ENCODE assay signal across 1 cellular context in the genomic region with DNA sequence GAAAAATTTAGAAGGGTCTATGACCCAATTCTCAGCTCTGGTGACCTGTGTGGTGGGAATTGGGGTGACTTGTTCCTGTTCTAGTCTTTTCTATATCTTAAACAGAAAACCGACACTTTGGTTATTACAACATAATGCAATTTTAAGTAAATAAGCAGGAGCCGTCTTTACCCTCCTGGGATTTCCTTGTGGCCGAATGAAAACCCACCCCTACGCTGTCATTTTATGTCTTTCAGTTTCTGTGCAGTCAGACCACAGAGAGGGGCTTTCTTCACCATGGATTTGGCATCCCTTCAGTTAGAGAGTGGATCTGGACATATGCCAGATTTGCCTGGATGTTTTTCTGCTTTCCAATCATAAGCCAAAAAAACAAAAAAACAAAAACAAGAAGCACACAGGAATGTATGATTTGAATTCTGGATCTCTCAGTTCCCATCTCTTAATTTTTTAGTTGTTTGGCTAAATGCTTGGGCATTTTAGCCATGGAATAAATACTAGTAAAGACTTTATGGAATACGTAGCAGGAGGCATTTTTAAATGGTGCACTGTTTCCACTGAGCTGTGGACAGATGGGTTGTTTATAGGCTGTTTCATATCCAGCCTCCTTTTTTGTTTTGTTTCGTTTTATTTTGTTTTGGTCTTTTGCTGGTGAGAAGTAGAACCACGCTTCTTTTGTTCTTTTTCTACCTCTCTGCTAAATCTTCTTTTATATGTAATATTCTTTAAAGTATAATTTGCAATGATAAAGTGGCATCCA.
A peak's percentile ranks its signal among the peaks of the same experiment; 100 is the strongest.
TF ChIP-seq lines count a peak whose summit lies in the region.

No MANE protein-coding gene starts in this region.

TF ChIP-seq in GM12878, 131 proteins besides CTCF, POLR2A, EP300 and RAD21 (continued from another document and continues in another):
- TF ChIP-seq, protein P1, sequence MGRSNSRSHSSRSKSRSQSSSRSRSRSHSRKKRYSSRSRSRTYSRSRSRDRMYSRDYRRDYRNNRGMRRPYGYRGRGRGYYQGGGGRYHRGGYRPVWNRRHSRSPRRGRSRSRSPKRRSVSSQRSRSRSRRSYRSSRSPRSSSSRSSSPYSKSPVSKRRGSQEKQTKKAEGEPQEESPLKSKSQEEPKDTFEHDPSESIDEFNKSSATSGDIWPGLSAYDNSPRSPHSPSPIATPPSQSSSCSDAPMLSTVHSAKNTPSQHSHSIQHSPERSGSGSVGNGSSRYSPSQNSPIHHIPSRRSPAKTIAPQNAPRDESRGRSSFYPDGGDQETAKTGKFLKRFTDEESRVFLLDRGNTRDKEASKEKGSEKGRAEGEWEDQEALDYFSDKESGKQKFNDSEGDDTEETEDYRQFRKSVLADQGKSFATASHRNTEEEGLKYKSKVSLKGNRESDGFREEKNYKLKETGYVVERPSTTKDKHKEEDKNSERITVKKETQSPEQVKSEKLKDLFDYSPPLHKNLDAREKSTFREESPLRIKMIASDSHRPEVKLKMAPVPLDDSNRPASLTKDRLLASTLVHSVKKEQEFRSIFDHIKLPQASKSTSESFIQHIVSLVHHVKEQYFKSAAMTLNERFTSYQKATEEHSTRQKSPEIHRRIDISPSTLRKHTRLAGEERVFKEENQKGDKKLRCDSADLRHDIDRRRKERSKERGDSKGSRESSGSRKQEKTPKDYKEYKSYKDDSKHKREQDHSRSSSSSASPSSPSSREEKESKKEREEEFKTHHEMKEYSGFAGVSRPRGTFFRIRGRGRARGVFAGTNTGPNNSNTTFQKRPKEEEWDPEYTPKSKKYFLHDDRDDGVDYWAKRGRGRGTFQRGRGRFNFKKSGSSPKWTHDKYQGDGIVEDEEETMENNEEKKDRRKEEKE (IDR thresholded peaks at IDR 0.05) = no peak
- TF ChIP-seq PAX5 (IDR thresholded peaks at IDR 0.05; ENCODE audit: borderline replicate concordance, low read depth, low read length) (no peak), MEF2A (IDR thresholded peaks at IDR 0.05; ENCODE audit: insufficient read depth, low read depth, low read length) (no peak), NBN (IDR thresholded peaks at IDR 0.05) (0 out of 2 replicates have a peak, but pooled peaks have one; percentile 23), NR2F1 (conservative IDR thresholded peaks at IDR 0.05) (peak; percentile 85), CHD2 (IDR thresholded peaks at IDR 0.05; ENCODE audit: borderline replicate concordance, low read depth, low read length) (no peak), RCOR1 (conservative IDR thresholded peaks at IDR 0.05; ENCODE audit: low read depth, low read length) (no peak), RB1 (IDR thresholded peaks at IDR 0.05; ENCODE audit: borderline replicate concordance) (no peak), IKZF1 (conservative IDR thresholded peaks at IDR 0.05) (peak; percentile 70), NR2C1 (IDR thresholded peaks at IDR 0.05) (no peak), EGR1 (IDR thresholded peaks at IDR 0.05; ENCODE audit: borderline replicate concordance in 1 of 2, low read depth in 2 of 2, low read length in 2 of 2) (no peak), BCL11A (IDR thresholded peaks at IDR 0.05; ENCODE audit: low read depth, low read length) (no peak), ASH2L (IDR thresholded peaks at IDR 0.05; ENCODE audit: borderline replicate concordance, low read depth) (no peak), SUZ12 (IDR thresholded peaks at IDR 0.05; ENCODE audit: unreplicated experiment) (no peak), CBX5 (IDR thresholded peaks at IDR 0.05; ENCODE audit: low read depth) (no peak), PML (IDR thresholded peaks at IDR 0.05; ENCODE audit: low read length) (no peak), DPF2 (IDR thresholded peaks at IDR 0.05) (0 out of 2 replicates have a peak, but pooled peaks have one; percentile 53), GATAD2B (conservative IDR thresholded peaks at IDR 0.05; ENCODE audit: low read depth) (no peak), JUND (IDR thresholded peaks at IDR 0.05; ENCODE audit: low read depth, low read length) (no peak), YY1 (IDR thresholded peaks at IDR 0.05; ENCODE audit: low read depth, low read length) (no peak), MTA2 (IDR thresholded peaks at IDR 0.05; ENCODE audit: low read depth) (peak; percentile 65; the same call in 1 of the 2 replicates), BRCA1 (IDR thresholded peaks at IDR 0.05; ENCODE audit: low read depth, low read length) (no peak), HDGF (IDR thresholded peaks at IDR 0.05) (no peak), FOS (IDR thresholded peaks at IDR 0.05; ENCODE audit: borderline replicate concordance, extremely low read depth, insufficient read length) (no peak)
- TF ChIP-seq, protein P2, sequence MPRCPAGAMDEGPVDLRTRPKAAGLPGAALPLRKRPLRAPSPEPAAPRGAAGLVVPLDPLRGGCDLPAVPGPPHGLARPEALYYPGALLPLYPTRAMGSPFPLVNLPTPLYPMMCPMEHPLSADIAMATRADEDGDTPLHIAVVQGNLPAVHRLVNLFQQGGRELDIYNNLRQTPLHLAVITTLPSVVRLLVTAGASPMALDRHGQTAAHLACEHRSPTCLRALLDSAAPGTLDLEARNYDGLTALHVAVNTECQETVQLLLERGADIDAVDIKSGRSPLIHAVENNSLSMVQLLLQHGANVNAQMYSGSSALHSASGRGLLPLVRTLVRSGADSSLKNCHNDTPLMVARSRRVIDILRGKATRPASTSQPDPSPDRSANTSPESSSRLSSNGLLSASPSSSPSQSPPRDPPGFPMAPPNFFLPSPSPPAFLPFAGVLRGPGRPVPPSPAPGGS (IDR thresholded peaks at IDR 0.05; ENCODE audit: borderline replicate concordance, insufficient read depth, low read depth, low read length, poor library complexity, severe bottlenecking) = no peak
- TF ChIP-seq, protein P3, sequence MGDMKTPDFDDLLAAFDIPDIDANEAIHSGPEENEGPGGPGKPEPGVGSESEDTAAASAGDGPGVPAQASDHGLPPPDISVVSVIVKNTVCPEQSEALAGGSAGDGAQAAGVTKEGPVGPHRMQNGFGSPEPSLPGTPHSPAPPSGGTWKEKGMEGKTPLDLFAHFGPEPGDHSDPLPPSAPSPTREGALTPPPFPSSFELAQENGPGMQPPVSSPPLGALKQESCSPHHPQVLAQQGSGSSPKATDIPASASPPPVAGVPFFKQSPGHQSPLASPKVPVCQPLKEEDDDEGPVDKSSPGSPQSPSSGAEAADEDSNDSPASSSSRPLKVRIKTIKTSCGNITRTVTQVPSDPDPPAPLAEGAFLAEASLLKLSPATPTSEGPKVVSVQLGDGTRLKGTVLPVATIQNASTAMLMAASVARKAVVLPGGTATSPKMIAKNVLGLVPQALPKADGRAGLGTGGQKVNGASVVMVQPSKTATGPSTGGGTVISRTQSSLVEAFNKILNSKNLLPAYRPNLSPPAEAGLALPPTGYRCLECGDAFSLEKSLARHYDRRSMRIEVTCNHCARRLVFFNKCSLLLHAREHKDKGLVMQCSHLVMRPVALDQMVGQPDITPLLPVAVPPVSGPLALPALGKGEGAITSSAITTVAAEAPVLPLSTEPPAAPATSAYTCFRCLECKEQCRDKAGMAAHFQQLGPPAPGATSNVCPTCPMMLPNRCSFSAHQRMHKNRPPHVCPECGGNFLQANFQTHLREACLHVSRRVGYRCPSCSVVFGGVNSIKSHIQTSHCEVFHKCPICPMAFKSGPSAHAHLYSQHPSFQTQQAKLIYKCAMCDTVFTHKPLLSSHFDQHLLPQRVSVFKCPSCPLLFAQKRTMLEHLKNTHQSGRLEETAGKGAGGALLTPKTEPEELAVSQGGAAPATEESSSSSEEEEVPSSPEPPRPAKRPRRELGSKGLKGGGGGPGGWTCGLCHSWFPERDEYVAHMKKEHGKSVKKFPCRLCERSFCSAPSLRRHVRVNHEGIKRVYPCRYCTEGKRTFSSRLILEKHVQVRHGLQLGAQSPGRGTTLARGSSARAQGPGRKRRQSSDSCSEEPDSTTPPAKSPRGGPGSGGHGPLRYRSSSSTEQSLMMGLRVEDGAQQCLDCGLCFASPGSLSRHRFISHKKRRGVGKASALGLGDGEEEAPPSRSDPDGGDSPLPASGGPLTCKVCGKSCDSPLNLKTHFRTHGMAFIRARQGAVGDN (IDR thresholded peaks at IDR 0.05) = no peak
- TF ChIP-seq, protein P4, sequence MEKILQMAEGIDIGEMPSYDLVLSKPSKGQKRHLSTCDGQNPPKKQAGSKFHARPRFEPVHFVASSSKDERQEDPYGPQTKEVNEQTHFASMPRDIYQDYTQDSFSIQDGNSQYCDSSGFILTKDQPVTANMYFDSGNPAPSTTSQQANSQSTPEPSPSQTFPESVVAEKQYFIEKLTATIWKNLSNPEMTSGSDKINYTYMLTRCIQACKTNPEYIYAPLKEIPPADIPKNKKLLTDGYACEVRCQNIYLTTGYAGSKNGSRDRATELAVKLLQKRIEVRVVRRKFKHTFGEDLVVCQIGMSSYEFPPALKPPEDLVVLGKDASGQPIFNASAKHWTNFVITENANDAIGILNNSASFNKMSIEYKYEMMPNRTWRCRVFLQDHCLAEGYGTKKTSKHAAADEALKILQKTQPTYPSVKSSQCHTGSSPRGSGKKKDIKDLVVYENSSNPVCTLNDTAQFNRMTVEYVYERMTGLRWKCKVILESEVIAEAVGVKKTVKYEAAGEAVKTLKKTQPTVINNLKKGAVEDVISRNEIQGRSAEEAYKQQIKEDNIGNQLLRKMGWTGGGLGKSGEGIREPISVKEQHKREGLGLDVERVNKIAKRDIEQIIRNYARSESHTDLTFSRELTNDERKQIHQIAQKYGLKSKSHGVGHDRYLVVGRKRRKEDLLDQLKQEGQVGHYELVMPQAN (conservative IDR thresholded peaks at IDR 0.05) = no peak
- TF ChIP-seq, protein P5, sequence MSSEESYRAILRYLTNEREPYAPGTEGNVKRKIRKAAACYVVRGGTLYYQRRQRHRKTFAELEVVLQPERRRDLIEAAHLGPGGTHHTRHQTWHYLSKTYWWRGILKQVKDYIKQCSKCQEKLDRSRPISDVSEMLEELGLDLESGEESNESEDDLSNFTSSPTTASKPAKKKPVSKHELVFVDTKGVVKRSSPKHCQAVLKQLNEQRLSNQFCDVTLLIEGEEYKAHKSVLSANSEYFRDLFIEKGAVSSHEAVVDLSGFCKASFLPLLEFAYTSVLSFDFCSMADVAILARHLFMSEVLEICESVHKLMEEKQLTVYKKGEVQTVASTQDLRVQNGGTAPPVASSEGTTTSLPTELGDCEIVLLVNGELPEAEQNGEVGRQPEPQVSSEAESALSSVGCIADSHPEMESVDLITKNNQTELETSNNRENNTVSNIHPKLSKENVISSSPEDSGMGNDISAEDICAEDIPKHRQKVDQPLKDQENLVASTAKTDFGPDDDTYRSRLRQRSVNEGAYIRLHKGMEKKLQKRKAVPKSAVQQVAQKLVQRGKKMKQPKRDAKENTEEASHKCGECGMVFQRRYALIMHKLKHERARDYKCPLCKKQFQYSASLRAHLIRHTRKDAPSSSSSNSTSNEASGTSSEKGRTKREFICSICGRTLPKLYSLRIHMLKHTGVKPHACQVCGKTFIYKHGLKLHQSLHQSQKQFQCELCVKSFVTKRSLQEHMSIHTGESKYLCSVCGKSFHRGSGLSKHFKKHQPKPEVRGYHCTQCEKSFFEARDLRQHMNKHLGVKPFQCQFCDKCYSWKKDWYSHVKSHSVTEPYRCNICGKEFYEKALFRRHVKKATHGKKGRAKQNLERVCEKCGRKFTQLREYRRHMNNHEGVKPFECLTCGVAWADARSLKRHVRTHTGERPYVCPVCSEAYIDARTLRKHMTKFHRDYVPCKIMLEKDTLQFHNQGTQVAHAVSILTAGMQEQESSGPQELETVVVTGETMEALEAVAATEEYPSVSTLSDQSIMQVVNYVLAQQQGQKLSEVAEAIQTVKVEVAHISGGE (CRISPR knock-in tag; IDR thresholded peaks at IDR 0.05) = no peak
- TF ChIP-seq, protein P6, sequence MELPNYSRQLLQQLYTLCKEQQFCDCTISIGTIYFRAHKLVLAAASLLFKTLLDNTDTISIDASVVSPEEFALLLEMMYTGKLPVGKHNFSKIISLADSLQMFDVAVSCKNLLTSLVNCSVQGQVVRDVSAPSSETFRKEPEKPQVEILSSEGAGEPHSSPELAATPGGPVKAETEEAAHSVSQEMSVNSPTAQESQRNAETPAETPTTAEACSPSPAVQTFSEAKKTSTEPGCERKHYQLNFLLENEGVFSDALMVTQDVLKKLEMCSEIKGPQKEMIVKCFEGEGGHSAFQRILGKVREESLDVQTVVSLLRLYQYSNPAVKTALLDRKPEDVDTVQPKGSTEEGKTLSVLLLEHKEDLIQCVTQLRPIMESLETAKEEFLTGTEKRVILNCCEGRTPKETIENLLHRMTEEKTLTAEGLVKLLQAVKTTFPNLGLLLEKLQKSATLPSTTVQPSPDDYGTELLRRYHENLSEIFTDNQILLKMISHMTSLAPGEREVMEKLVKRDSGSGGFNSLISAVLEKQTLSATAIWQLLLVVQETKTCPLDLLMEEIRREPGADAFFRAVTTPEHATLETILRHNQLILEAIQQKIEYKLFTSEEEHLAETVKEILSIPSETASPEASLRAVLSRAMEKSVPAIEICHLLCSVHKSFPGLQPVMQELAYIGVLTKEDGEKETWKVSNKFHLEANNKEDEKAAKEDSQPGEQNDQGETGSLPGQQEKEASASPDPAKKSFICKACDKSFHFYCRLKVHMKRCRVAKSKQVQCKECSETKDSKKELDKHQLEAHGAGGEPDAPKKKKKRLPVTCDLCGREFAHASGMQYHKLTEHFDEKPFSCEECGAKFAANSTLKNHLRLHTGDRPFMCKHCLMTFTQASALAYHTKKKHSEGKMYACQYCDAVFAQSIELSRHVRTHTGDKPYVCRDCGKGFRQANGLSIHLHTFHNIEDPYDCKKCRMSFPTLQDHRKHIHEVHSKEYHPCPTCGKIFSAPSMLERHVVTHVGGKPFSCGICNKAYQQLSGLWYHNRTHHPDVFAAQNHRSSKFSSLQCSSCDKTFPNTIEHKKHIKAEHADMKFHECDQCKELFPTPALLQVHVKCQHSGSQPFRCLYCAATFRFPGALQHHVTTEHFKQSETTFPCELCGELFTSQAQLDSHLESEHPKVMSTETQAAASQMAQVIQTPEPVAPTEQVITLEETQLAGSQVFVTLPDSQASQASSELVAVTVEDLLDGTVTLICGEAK (IDR thresholded peaks at IDR 0.05; ENCODE audit: borderline replicate concordance) = no peak
- TF ChIP-seq, protein P7, sequence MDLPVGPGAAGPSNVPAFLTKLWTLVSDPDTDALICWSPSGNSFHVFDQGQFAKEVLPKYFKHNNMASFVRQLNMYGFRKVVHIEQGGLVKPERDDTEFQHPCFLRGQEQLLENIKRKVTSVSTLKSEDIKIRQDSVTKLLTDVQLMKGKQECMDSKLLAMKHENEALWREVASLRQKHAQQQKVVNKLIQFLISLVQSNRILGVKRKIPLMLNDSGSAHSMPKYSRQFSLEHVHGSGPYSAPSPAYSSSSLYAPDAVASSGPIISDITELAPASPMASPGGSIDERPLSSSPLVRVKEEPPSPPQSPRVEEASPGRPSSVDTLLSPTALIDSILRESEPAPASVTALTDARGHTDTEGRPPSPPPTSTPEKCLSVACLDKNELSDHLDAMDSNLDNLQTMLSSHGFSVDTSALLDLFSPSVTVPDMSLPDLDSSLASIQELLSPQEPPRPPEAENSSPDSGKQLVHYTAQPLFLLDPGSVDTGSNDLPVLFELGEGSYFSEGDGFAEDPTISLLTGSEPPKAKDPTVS (IDR thresholded peaks at IDR 0.05; ENCODE audit: low read depth, low read length) = no peak
- TF ChIP-seq, protein P8, sequence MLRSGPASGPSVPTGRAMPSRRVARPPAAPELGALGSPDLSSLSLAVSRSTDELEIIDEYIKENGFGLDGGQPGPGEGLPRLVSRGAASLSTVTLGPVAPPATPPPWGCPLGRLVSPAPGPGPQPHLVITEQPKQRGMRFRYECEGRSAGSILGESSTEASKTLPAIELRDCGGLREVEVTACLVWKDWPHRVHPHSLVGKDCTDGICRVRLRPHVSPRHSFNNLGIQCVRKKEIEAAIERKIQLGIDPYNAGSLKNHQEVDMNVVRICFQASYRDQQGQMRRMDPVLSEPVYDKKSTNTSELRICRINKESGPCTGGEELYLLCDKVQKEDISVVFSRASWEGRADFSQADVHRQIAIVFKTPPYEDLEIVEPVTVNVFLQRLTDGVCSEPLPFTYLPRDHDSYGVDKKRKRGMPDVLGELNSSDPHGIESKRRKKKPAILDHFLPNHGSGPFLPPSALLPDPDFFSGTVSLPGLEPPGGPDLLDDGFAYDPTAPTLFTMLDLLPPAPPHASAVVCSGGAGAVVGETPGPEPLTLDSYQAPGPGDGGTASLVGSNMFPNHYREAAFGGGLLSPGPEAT (IDR thresholded peaks at IDR 0.05; ENCODE audit: low read depth) = peak; percentile 67; the same call in 1 of the 2 replicates
